ENCODE assay signal across 29 cellular contexts in genomic region chr5:159783731-159784247, GRCh38.
"Had no signal": no experiment of that assay in that cellular context is flagged by ENCODE, and none has a peak within 500 bp of the region (broad histone marks: within the 10 kb centered on the region; RNA-seq: fewer than 3 reads in every experiment).

No MANE protein-coding gene starts in this region.

- DNase-seq: activated CD4-positive, alpha-beta memory T cell treated with anti-CD3 and anti-CD28 coated beads, Interleukin-2, amount 10 ng/mL, durations not matched to agents 7 days and 5 days; activated CD4-positive, alpha-beta T cell treated with anti-CD3 and anti-CD28 coated beads for 36 hours; activated CD4-positive, alpha-beta T cell treated with anti-CD3 and anti-CD28 coated beads, Interleukin-2, amount 50 U/mL, for 1 hour; activated effector memory CD4-positive, alpha-beta T cell treated with Interleukin-2 at 50 U/mL for 16 hours; activated naive CD4-positive, alpha-beta T cell treated with Interleukin-2 at 50 U/mL for 16 hours; activated naive CD8-positive, alpha-beta T cell treated with anti-CD3 and anti-CD28 coated beads, Interleukin-2, amount 50 U/mL, for 24 hours; activated T-cell treated with anti-CD3 and anti-CD28 coated beads for 4 hours; activated T-cell treated with anti-CD3 and anti-CD28 coated beads, Interleukin-2, amount 50 U/mL, for 72 hours; amniotic stem cell; brain microvascular endothelial cell; NCI-H1092; NCI-H1417 treated with DMSO at 0.1 percent for 48 hours; NCI-H1694; NCI-H2029; NCI-H2107; NCI-H2171 treated with DMSO at 0.1 percent for 48 hours; NCI-H226; NCI-H526; NCI-H82; OCI-M1; Peyer's patch; Right ventricle myocardium superior; SJCRH30; SK-N-SH; T-helper 1 cell had no signal

- H3K27ac ChIP-seq: brain microvascular endothelial cell, KMS-11, Peyer's patch, RWPE1, SJCRH30, VCaP had no signal

- H3K36me3 ChIP-seq: brain microvascular endothelial cell, Peyer's patch, SJCRH30 had no signal

- ATAC-seq: activated CD4-positive, alpha-beta T cell treated with anti-CD3 and anti-CD28 coated beads for 36 hours; activated naive CD4-positive, alpha-beta T cell treated with anti-CD3 and anti-CD28 coated beads, Interleukin-2, amount 50 U/mL, for 72 hours; activated naive CD8-positive, alpha-beta T cell treated with anti-CD3 and anti-CD28 coated beads, Interleukin-2, amount 50 U/mL, for 24 hours; activated T-cell treated with anti-CD3 and anti-CD28 coated beads, Interleukin-2, amount 50 U/mL, for 72 hours had no signal

- H3K4me3 ChIP-seq: Peyer's patch, SJCRH30 had no signal

- H3K9me3 ChIP-seq: Peyer's patch, SJCRH30, SK-N-SH had no signal

- H3K27me3 ChIP-seq: brain microvascular endothelial cell, Peyer's patch had no signal

- H3K4me1 ChIP-seq: SJCRH30 had no signal
